Comparison of ENCODE assay signal across 13 cellular contexts in the genomic region with DNA sequence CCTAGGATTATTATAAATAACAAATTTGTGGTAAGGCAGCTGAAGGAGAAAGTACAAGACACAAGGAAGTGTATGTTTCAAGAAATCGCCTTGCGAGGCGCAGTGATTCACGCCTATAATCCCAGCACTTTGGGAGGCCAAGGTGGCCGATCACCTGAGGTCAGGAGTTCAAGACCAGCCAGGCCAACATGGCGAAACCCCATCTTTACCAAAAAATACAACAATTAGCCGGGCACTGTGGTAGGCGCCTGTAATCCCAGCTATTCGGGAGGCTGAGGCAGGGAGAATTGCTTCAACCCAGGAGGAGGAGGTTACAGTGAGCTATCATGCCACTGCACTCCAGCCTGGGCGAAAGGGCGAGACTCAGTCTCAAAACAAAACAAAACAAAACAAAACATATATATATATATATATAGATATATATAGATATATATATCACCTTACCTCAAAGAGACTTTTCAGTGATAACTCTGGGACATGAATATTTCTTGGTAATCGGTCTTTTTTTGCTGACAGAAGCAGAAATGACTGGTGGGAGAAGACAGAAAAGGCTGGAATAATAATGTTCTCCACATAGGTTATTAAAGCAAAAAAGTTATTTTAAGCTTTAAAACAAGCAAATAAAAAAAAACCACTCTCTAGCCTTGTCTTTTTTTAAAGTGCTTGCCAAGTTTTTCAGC. TPM values are rescaled to one million over a fixed set of nuclear protein-coding genes. Genes with fewer than 3 reads are reported as not detected.
DNase-seq lines count a peak whose midpoint lies in the region; ATAC-seq, FAIRE-seq and TF ChIP-seq lines count a peak whose summit lies in the region.
"Had no signal": no experiment of that assay in that cellular context is flagged by ENCODE, and none has a peak within 500 bp of the region (broad histone marks: within the 10 kb centered on the region; RNA-seq: fewer than 3 reads in every experiment).

No MANE protein-coding gene starts in this region.

- no peak overlapping the region for H3K14ac ChIP-seq in H1 (ENCODE audit: insufficient read length)

- H3K4me3 ChIP-seq in SK-N-MC (peak overlapping the region; percentile 47), H1 (ENCODE audit: extremely low read depth in 1 of 4, insufficient read depth in 2 of 4, low read depth in 3 of 4, low read length in 4 of 4) (no peak overlapping the region), HAP-1 (no peak overlapping the region)
- H3K4me3 ChIP-seq: MG63 had no signal

- H2AFZ ChIP-seq in H1 (ENCODE audit: low read length): no peak overlapping the region

- no peak overlapping the region for H4K91ac ChIP-seq in H1 (replicated peaks; ENCODE audit: insufficient read length, low read length)

- peaks cover 44% of the 10 kb centered on the region for H3K4me1 Mint-ChIP-seq in stimulated activated effector memory CD8-positive, alpha-beta T cell treated with anti-CD3 and anti-CD28 coated beads, Interleukin-12 subunit alpha, Interleukin-12 subunit beta, amount 100 ng/mL, for 72 hours

- no peaks in the 10 kb centered on the region for H3K36me3 ChIP-seq in SK-N-MC (ENCODE audit: insufficient read depth, low read length)
- H3K36me3 ChIP-seq in H1 (ENCODE audit: control insufficient read depth in 2 of 4, insufficient read depth in 4 of 4, low read length in 3 of 4): no peaks in the 10 kb centered on the region; a peak in 1 of 8 replicates
- no peaks in the 10 kb centered on the region for H3K36me3 ChIP-seq in HAP-1 (replicated peaks)
- H3K36me3 ChIP-seq: MG63 had no signal

- no peak overlapping the region for H3K56ac ChIP-seq in H1 (replicated peaks; ENCODE audit: insufficient read length, low read depth, low read length)

- no peak overlapping the region for H3K23ac ChIP-seq in H1 (ENCODE audit: insufficient read length)

- peaks cover 18% of the 10 kb centered on the region for H3K36me3 Mint-ChIP-seq in stimulated activated effector memory CD8-positive, alpha-beta T cell treated with anti-CD3 and anti-CD28 coated beads, Interleukin-12 subunit alpha, Interleukin-12 subunit beta, amount 100 ng/mL, for 72 hours

- H2BK120ac ChIP-seq in H1 (replicated peaks; ENCODE audit: low read depth, low read length): no peak overlapping the region

- no peak for TF ChIP-seq POLR2A in H1 (IDR thresholded peaks at IDR 0.05; ENCODE audit: control extremely low read depth in 1 of 2, low read depth in 2 of 2, low read length in 2 of 2)

- no peaks in the 10 kb centered on the region for H3K9me3 ChIP-seq in SK-N-MC (ENCODE audit: low read depth, low read length)
- H3K9me3 ChIP-seq in H1 (ENCODE audit: insufficient read depth in 2 of 2, low read depth in 1 of 2, low read length in 1 of 2): no peaks in the 10 kb centered on the region
- no peaks in the 10 kb centered on the region for H3K9me3 ChIP-seq in HAP-1
- H3K9me3 ChIP-seq: MG63 had no signal

- no peak overlapping the region for H3K9ac ChIP-seq in SK-N-MC (ENCODE audit: insufficient read length)
- no peak overlapping the region for H3K9ac ChIP-seq in H1 (replicated peaks in 1 of 4; ENCODE audit: extremely low read depth in 1 of 4, low read depth in 3 of 4, low read length in 3 of 4)

- ATAC-seq in stimulated activated effector memory CD8-positive, alpha-beta T cell treated with anti-CD3 and anti-CD28 coated beads, Interleukin-12 subunit alpha, Interleukin-12 subunit beta, amount 100 ng/mL, for 72 hours: no peak

- CTCF ChIA-PET in H1 (lab: Charles Lee; ENCODE audit: partially characterized antibody): interaction anchor here (0.5 to 5.0 kb wide), 4 partner anchors 11 to 324 kb away, joined by 3 to 40 read pairs (median 6); no protein-coding TSS in a partner anchor

- TF ChIP-seq RAD21 in H1 (IDR thresholded peaks at IDR 0.05 in 1 of 2, conservative IDR thresholded peaks at IDR 0.05 in 1 of 2; ENCODE audit: low read depth in 2 of 2, low read length in 2 of 2): no peak

- H3K27ac Mint-ChIP-seq in stimulated activated effector memory CD8-positive, alpha-beta T cell treated with anti-CD3 and anti-CD28 coated beads, Interleukin-12 subunit alpha, Interleukin-12 subunit beta, amount 100 ng/mL, for 72 hours: peak overlapping the region; percentile 84

- no peaks in the 10 kb centered on the region for H3K79me1 ChIP-seq in H1 (ENCODE audit: low read depth, low read length)

- no peak overlapping the region for H3K4ac ChIP-seq in H1 (replicated peaks; ENCODE audit: insufficient read length, low read depth, low read length)

- no peak for TF ChIP-seq EP300 in H1 (IDR thresholded peaks at IDR 0.05; ENCODE audit: borderline replicate concordance in 1 of 2, low read depth in 2 of 2, low read length in 2 of 2)

- FAIRE-seq in H1 (lab: Jason Lieb, UNC): no peak
- FAIRE-seq: frontal cortex had no signal

- H2BK5ac ChIP-seq in H1 (ENCODE audit: low read depth, low read length): no peak overlapping the region

- no peak overlapping the region for H3K4me2 ChIP-seq in H1 (ENCODE audit: insufficient read depth in 1 of 2, low read depth in 2 of 2, low read length in 2 of 2)

- H3K27me3 ChIP-seq in H1 (replicated peaks in 1 of 4; ENCODE audit: control insufficient read depth in 3 of 4, extremely low read depth in 1 of 4, insufficient read depth in 3 of 4, low read length in 3 of 4): no peaks in the 10 kb centered on the region
- peaks cover 3% of the 10 kb centered on the region; the same call in 1 of the 2 replicates for H3K27me3 ChIP-seq in HAP-1 (ENCODE audit: low read depth)
- H3K27me3 ChIP-seq: MG63 had no signal

- H3K9me3 Mint-ChIP-seq in stimulated activated effector memory CD8-positive, alpha-beta T cell treated with anti-CD3 and anti-CD28 coated beads, Interleukin-12 subunit alpha, Interleukin-12 subunit beta, amount 100 ng/mL, for 72 hours: no peaks in the 10 kb centered on the region
- H3K9me3 Mint-ChIP-seq: WTC11 had no signal

- no peak overlapping the region for H3K4me3 Mint-ChIP-seq in stimulated activated effector memory CD8-positive, alpha-beta T cell treated with anti-CD3 and anti-CD28 coated beads, Interleukin-12 subunit alpha, Interleukin-12 subunit beta, amount 100 ng/mL, for 72 hours
- H3K4me3 Mint-ChIP-seq: WTC11 had no signal

- no peak overlapping the region for H2BK20ac ChIP-seq in H1 (ENCODE audit: low read length)

- H4K20me1 ChIP-seq in H1 (replicated peaks in 1 of 2; ENCODE audit: control insufficient read depth in 1 of 2, insufficient read depth in 2 of 2, low read length in 2 of 2): no peaks in the 10 kb centered on the region

- H3K18ac ChIP-seq in H1 (ENCODE audit: extremely low read depth, low read length): no peak overlapping the region

- no peak overlapping the region for H2AK5ac ChIP-seq in H1 (ENCODE audit: low read depth, low read length)

- H3K79me2 ChIP-seq in H1 (ENCODE audit: control insufficient read depth in 1 of 2, insufficient read depth in 2 of 2, low read length in 2 of 2): no peaks in the 10 kb centered on the region

- H2BK12ac ChIP-seq in H1 (ENCODE audit: low read depth, low read length): no peak overlapping the region

- 86% methylated on average over 11 of the region's 12 CpGs; no CpG with 5 or more reads in 1 of the 2 experiments for WGBS in H1 (ENCODE audit: extremely low coverage in 1 of 2, insufficient coverage in 1 of 2, insufficient read length in 1 of 2, insufficient replicate concordance in 2 of 2, low coverage in 1 of 2, low lambda C conversion rate in 2 of 2, missing lambda C conversion rate in 1 of 2), 2 experiments

- peak overlapping the region; percentile 71 for H3K27ac ChIP-seq in SK-N-MC
- H3K27ac ChIP-seq in H1 (ENCODE audit: low read depth, low read length): no peak overlapping the region

- TF ChIP-seq CTCF in H1 (IDR thresholded peaks at IDR 0.05; ENCODE audit: control extremely low read depth in 1 of 3, insufficient read depth in 1 of 3, low read depth in 1 of 3, low read length in 3 of 3): no peak

- POLR2A ChIA-PET in H1 (lab: Charles Lee; ENCODE audit: partially characterized antibody): interaction anchor here (1.7 kb wide), 1 partner anchor 11 kb away, joined by 4 read pairs; no protein-coding TSS in a partner anchor

- in situ Hi-C loops in HAP-1 (cut with MboI; ENCODE audit: low sequenced_read_pairs): no loop called here

- no peak overlapping the region for H4K8ac ChIP-seq in H1 (ENCODE audit: extremely low read depth, insufficient read depth, low read length)

- no peaks in the 10 kb centered on the region for H3K23me2 ChIP-seq in H1 (ENCODE audit: low read depth, low read length)

- H4K5ac ChIP-seq in H1 (ENCODE audit: insufficient read length, low read depth, low read length): no peak overlapping the region

- no peak overlapping the region for H2BK15ac ChIP-seq in H1 (ENCODE audit: low read length)

- H3K4me1 ChIP-seq in H1 (replicated peaks in 1 of 4; ENCODE audit: control insufficient read depth in 3 of 4, insufficient read depth in 4 of 4, low read length in 3 of 4) (no peaks in the 10 kb centered on the region), HAP-1 (no peaks in the 10 kb centered on the region)

- DNase-seq in activated CD8-positive, alpha-beta memory T cell treated with anti-CD3 and anti-CD28 coated beads for 24 hours: peak; percentile 54
- no peak for DNase-seq in activated CD8-positive, alpha-beta memory T cell treated with anti-CD3 and anti-CD28 coated beads, Interleukin-2, amount 50 U/mL, for 4 hours
- DNase-seq in SK-N-MC (ENCODE audit: low read depth, low spot score) (no peak), H1 (ENCODE audit: low read depth in 1 of 2, low spot score in 2 of 2) (peak in 1 of 2 experiments; percentile 24), NCI-H1694 (lab: John Stamatoyannopoulos, UW) (no peak), DMS 273 (lab: John Stamatoyannopoulos, UW; ENCODE audit: unreplicated experiment) (no peak), HAP-1 (ENCODE audit: low spot score in 2 of 2) (no peak)
- DNase-seq in stimulated activated effector memory CD8-positive, alpha-beta T cell treated with anti-CD3 and anti-CD28 coated beads, Interleukin-12 subunit alpha, Interleukin-12 subunit beta, amount 100 ng/mL, for 72 hours (ENCODE audit: low spot score in 2 of 2): no peak
- DNase-seq: occipital lobe; stimulated activated CD4-positive, alpha-beta T cell treated with anti-CD3 and anti-CD28 coated beads, Interleukin-4, amount 100 ng/mL, for 1 hour had no signal

TF ChIP-seq in H1, 55 proteins besides CTCF, POLR2A, EP300 and RAD21:
- no peak for TF ChIP-seq CBX5 (IDR thresholded peaks at IDR 0.05; ENCODE audit: low read depth, low read length)
- TF ChIP-seq MAFK (IDR thresholded peaks at IDR 0.05; ENCODE audit: low read depth, low read length): peak; percentile 76; the same call in 1 of the 2 replicates

RNA-seq across cellular contexts. Expression of a gene that starts 52.3 kb away (rescaled TPM):
- 8.8 TPM in 2 replicates for total RNA-seq in H1 (2021; fragmentation: NEBNext Ultra II Directional; extraction: Animal tissue kit (Norgen Biotek cat#: 25700))
- 2.9 and 3.9 TPM in 2 replicates for polyA plus RNA-seq in H1 (2011; rRNA removed)
- 4.0 TPM for polyA plus RNA-seq in H1 (2011; cell fraction: cytosol; rRNA removed)
- 6.2 TPM for polyA plus RNA-seq in H1 (2011; cell fraction: nucleus; rRNA removed)
- 3.0 to 5.2 TPM (median 4.6 TPM) in 4 replicates for polyA plus RNA-seq in H1 (2012, experiment 1 of 2)
- polyA plus RNA-seq in H1 (2012, experiment 2 of 2): 0.25 TPM
- polyA plus RNA-seq in H1 (2013, experiment 1 of 2): 0.99 TPM
- 0.81 TPM for polyA plus RNA-seq in H1 (2013, experiment 2 of 2)
- polyA minus RNA-seq in H1 (2011; rRNA and poly(A)+ RNA removed): 10.2 and 11.5 TPM in 2 replicates
- polyA minus RNA-seq in H1 (2011; cell fraction: cytosol; rRNA and poly(A)+ RNA removed): 5.1 TPM
- polyA minus RNA-seq in H1 (2011; cell fraction: nucleus; rRNA and poly(A)+ RNA removed): 8.1 TPM
